In genomic region chr3:42658771-42659390, GRCh38 we compare ENCODE assay signal across 1 cellular context.
TF ChIP-seq lines count a peak whose summit lies in the region.

No MANE protein-coding gene starts in this region.

TF ChIP-seq in K562, 482 proteins besides CTCF, POLR2A, EP300 and RAD21:
- TF ChIP-seq HBP1 (CRISPR knock-in tag; IDR thresholded peaks at IDR 0.05), result 0 out of 2 replicates have a peak, but pooled peaks have one; percentile 29
- 0 out of 2 replicates have a peak, but pooled peaks have one; percentile 34 for TF ChIP-seq MAX (CRISPR knock-in tag; IDR thresholded peaks at IDR 0.05)
- peak; percentile 85 for TF ChIP-seq ZNF263 (CRISPR knock-in tag; IDR thresholded peaks at IDR 0.05; ENCODE audit: borderline replicate concordance)
- TF ChIP-seq ERF (CRISPR knock-in tag; IDR thresholded peaks at IDR 0.05), result no peak
- no peak for TF ChIP-seq GTF3C2 (IDR thresholded peaks at IDR 0.05; ENCODE audit: borderline replicate concordance, extremely low read depth, insufficient read length)
